ENCODE assay signal across 1 cellular context in genomic region chr17:39688945-39689344, GRCh38.
TF ChIP-seq lines count a peak whose summit lies in the region.

No MANE protein-coding gene starts in this region.

TF ChIP-seq in IMR-90, 13 proteins besides CTCF, POLR2A, EP300 and RAD21 (continued from another document):
- TF ChIP-seq FOS (IDR thresholded peaks at IDR 0.05; ENCODE audit: low read depth, low read length) (no peak), RFX5 (IDR thresholded peaks at IDR 0.05; ENCODE audit: low read depth, low read length) (no peak), USF2 (IDR thresholded peaks at IDR 0.05; ENCODE audit: low read depth, low read length) (no peak), CEBPB (IDR thresholded peaks at IDR 0.05; ENCODE audit: low read depth, low read length) (no peak), BHLHE40 (IDR thresholded peaks at IDR 0.05; ENCODE audit: low read depth, low read length) (no peak), ELK1 (IDR thresholded peaks at IDR 0.05; ENCODE audit: borderline replicate concordance, low read depth, low read length) (no peak), MAZ (IDR thresholded peaks at IDR 0.05; ENCODE audit: borderline replicate concordance, low read depth, low read length) (no peak), RCOR1 (IDR thresholded peaks at IDR 0.05; ENCODE audit: insufficient replicate concordance, low read length) (no peak)
